ENCODE assay signal across 1 cellular context in the genomic region with DNA sequence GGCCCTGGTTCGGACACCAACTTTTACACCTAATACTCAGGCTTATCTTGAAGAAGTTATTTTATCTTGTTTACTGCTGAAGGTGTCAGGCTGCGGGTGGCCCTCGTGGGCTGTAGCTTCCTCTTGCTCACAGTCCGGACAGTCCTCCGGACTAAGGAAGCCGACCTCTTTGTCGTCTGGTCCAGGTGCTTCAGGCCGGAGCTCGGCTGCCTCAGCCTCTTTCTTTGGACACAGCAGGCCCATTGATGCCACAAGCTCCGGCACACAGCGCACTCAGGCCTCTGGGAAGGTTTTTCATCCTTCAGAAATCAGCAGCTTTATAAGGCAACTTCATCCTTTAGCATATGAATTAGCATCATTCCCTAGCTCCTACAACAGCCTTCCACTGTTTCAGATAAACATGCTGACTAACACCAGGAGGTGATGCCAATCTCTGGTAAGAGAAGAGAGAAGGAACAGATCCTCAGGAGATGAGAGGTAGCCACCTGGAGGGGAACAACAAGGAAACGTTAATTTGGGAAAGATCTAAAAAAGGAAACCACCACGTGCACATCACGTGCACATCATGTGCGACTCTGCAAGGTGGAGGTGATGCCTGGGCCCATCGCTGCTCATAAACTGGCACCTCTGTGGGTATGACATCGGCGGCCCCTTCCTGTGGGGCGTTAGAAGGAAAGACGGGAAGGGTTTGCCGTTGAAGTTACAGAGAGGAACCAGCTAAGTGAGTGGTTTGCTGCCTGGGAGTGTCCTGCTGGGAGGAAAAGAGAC.
TF ChIP-seq lines count a peak whose summit lies in the region.

No MANE protein-coding gene starts in this region.

TF ChIP-seq in IMR-90, 13 proteins besides CTCF, POLR2A, EP300 and RAD21:
- TF ChIP-seq MAZ (IDR thresholded peaks at IDR 0.05; ENCODE audit: borderline replicate concordance, low read depth, low read length) (no peak), RCOR1 (IDR thresholded peaks at IDR 0.05; ENCODE audit: insufficient replicate concordance, low read length) (no peak), SMC3 (IDR thresholded peaks at IDR 0.05; ENCODE audit: low read depth, low read length) (no peak), CEBPB (IDR thresholded peaks at IDR 0.05; ENCODE audit: low read depth, low read length) (no peak), NFE2L2 (IDR thresholded peaks at IDR 0.05; ENCODE audit: low read depth, low read length) (no peak), MXI1 (IDR thresholded peaks at IDR 0.05; ENCODE audit: borderline replicate concordance, low read depth, low read length) (no peak), BHLHE40 (IDR thresholded peaks at IDR 0.05; ENCODE audit: low read depth, low read length) (no peak)
- TF ChIP-seq, protein P1, sequence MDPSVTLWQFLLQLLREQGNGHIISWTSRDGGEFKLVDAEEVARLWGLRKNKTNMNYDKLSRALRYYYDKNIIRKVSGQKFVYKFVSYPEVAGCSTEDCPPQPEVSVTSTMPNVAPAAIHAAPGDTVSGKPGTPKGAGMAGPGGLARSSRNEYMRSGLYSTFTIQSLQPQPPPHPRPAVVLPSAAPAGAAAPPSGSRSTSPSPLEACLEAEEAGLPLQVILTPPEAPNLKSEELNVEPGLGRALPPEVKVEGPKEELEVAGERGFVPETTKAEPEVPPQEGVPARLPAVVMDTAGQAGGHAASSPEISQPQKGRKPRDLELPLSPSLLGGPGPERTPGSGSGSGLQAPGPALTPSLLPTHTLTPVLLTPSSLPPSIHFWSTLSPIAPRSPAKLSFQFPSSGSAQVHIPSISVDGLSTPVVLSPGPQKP (IDR thresholded peaks at IDR 0.05; ENCODE audit: borderline replicate concordance, low read depth, low read length), result no peak
